ENCODE assay signal across 1 cellular context in the genomic region with DNA sequence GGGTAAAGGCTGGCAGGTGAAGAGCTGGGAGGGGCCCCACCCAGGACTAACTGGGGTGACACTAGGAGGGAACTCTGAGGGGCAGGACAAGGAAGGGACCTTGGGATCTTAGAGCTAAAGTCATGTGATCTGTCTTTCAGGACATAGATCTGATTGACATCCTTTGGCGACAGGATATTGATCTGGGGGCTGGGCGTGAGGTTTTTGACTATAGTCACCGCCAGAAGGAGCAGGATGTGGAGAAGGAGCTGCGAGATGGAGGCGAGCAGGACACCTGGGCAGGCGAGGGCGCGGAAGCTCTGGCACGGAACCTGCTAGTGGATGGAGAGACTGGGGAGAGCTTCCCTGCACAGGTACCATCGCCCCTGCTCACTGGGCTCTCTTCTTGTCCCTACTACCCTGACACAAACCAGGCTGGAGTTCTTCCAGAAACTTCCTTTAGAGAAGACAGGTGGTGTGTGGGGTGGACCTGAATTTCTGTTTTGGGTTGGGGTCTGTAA.
TF ChIP-seq lines count a peak whose summit lies in the region.

No MANE protein-coding gene starts in this region.

TF ChIP-seq in HEK293, 187 proteins besides CTCF, POLR2A, EP300 and RAD21 (continued from another document):
- TF ChIP-seq ZNF692 (tag by site-specific recombination; IDR thresholded peaks at IDR 0.05) (no peak), FEZF1 (tag by site-specific recombination; IDR thresholded peaks at IDR 0.05) (no peak), ZNF362 (tag by site-specific recombination; IDR thresholded peaks at IDR 0.05) (no peak), ZNF140 (tag by site-specific recombination; IDR thresholded peaks at IDR 0.05) (no peak), ZNF175 (tag by site-specific recombination; IDR thresholded peaks at IDR 0.05) (no peak), SCRT1 (tag by site-specific recombination; IDR thresholded peaks at IDR 0.05; ENCODE audit: borderline replicate concordance) (no peak), ZBTB8A (tag by site-specific recombination; IDR thresholded peaks at IDR 0.05) (no peak), YY2 (tag by site-specific recombination; IDR thresholded peaks at IDR 0.05) (no peak), IKZF3 (tag by site-specific recombination; IDR thresholded peaks at IDR 0.05) (no peak), ZNF214 (tag by site-specific recombination; IDR thresholded peaks at IDR 0.05; ENCODE audit: borderline replicate concordance) (no peak)
- TF ChIP-seq, protein P1, sequence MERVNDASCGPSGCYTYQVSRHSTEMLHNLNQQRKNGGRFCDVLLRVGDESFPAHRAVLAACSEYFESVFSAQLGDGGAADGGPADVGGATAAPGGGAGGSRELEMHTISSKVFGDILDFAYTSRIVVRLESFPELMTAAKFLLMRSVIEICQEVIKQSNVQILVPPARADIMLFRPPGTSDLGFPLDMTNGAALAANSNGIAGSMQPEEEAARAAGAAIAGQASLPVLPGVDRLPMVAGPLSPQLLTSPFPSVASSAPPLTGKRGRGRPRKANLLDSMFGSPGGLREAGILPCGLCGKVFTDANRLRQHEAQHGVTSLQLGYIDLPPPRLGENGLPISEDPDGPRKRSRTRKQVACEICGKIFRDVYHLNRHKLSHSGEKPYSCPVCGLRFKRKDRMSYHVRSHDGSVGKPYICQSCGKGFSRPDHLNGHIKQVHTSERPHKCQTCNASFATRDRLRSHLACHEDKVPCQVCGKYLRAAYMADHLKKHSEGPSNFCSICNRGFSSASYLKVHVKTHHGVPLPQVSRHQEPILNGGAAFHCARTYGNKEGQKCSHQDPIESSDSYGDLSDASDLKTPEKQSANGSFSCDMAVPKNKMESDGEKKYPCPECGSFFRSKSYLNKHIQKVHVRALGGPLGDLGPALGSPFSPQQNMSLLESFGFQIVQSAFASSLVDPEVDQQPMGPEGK (tag by site-specific recombination; IDR thresholded peaks at IDR 0.05) = no peak
